Comparison of ENCODE assay signal across 8 cellular contexts in the genomic region with DNA sequence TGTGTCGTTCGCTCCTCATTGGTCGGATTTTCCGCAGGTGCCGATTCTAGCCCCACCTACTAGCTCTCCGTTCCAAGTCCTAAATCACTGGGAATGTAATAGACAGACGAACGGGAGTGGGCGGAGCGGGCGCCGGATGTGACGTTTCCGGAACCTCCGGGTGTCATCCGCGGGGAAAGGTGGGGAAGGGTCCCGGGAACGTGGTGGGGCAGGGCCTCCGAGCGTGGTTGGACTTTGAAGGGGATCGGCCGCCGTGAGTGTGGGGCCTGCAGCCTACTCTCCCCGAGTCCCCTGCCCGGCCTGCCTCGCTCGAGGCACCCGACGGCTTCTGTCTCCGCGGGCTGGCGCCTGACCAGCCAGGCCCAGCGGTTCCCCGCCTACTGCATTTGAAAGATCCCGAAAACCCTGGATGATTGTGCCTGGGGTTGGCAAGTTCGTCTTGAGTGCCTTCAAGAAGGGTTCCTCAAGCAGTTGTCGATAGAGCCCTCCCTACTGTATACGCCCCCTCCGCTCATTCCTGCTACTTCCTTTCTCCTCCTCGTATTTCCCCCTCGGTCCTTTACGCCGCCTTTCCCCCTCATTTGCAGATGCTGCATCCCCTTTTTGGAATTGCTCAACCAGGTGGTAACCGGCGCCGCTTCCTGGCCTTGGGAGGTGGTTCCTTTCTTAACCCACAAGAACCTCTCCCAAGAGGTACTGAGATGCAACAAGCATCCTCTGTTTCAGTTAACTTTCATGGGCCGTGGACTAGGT. TPM values are rescaled to one million over a fixed set of nuclear protein-coding genes. Genes with fewer than 3 reads are reported as not detected.
DNase-seq lines count a peak whose midpoint lies in the region; ATAC-seq and TF ChIP-seq lines count a peak whose summit lies in the region.

Gene STAMBP (plus strand): TSS at position 144 of the 753 bp plus-strand sequence. CDS start 1,896 bp downstream, outside the sequence.

- H3K36me3 ChIP-seq in prostate gland, result no peaks in the 10 kb centered on the region
- no peaks in the 10 kb centered on the region for H3K36me3 ChIP-seq in urinary bladder (ENCODE audit: insufficient read depth)

- TF ChIP-seq POLR2A in prostate gland (IDR thresholded peaks at IDR 0.05), result peak; percentile 68

- H3K4me1 ChIP-seq in prostate gland (replicated peaks), result no peaks in the 10 kb centered on the region
- peaks cover 2% of the 10 kb centered on the region for H3K4me1 ChIP-seq in urinary bladder (ENCODE audit: insufficient read depth)

- DNase-seq in NCI-H187 treated with DMSO at 0.1 percent for 48 hours (lab: John Stamatoyannopoulos, UW) (peak; percentile 67), anterior cingulate cortex (lab: John Stamatoyannopoulos, UW) (peak; percentile 70 to 98 (median 93)), left ventricle myocardium superior (peak; percentile 97), prostate gland (ENCODE audit: low spot score) (peak; percentile 97)

- H3K27me3 ChIP-seq in prostate gland (replicated peaks; ENCODE audit: insufficient read depth), result no peaks in the 10 kb centered on the region

- H3K9me3 ChIP-seq in prostate gland, result no peaks in the 10 kb centered on the region

- intact Hi-C loops in T-helper 2 cell treated with Interferon-gamma antibody and Interleukin-4, amounts not matched to agents 100 ng/mL and 5 ng/mL, for 36 hours (cut with micrococcal nuclease), result loop anchor here (1.0 to 2.0 kb wide), 6 partner anchors 49 to 369 kb away; partner anchors contain the start of genes DGUOK, DUSP11, MOB1A and MTHFD2
- intact Hi-C loops in left ventricle myocardium superior (cut with micrococcal nuclease) (no loop called here), prostate gland (cut with DNase I) (no loop called here)

- no peak for TF ChIP-seq CTCF in prostate gland (IDR thresholded peaks at IDR 0.05)

- H3K4me3 ChIP-seq in prostate gland (peak within 1 kb of the TSS; percentile 63 to 82), urinary bladder (ENCODE audit: low read depth, low read length) (peak within 1 kb of the TSS; percentile 78)

- 0% methylated on average over 48 of the region's 48 CpGs for WGBS in prostate gland
- WGBS in urinary bladder, result under 1% methylated on average over 48 of the region's 48 CpGs

- peak within 1 kb of the TSS; percentile 90 to 95 for H3K27ac ChIP-seq in prostate gland
- H3K27ac ChIP-seq in urinary bladder (ENCODE audit: low read depth), result peak within 1 kb of the TSS; percentile 88

- ATAC-seq in GM18499 (IDR thresholded peaks at IDR 0.05; ENCODE audit: insufficient read depth, unreplicated experiment) (peak; percentile 63), HG02943 (IDR thresholded peaks at IDR 0.05; ENCODE audit: low read depth, unreplicated experiment) (peak; percentile 77), left ventricle myocardium superior (peak; percentile 99)

RNA-seq across cellular contexts. Expression of gene STAMBP, which starts in this region (rescaled TPM):
- 35.9 and 37.0 TPM in 2 replicates for total RNA-seq in T-helper 2 cell treated with Interferon-gamma antibody and Interleukin-4, amounts not matched to agents 100 ng/mL and 5 ng/mL, for 36 hours
- total RNA-seq in left ventricle myocardium superior (27.2 TPM), prostate gland (10 to 100 TPM; 45.9 to 56.6 TPM), urinary bladder (30.4 TPM)
- 35.2 TPM for polyA plus RNA-seq in urinary bladder

Comparison
In these comparisons a context has a peak if more than half of its experiments do, and no peak if none do; other contexts are left out.
1. Peak in every context shown above with its lines: DNase-seq, ATAC-seq, H3K4me3 ChIP-seq and H3K27ac ChIP-seq.